Comparison of ENCODE assay signal across 1 cellular context in genomic region chr20:62293111-62293784, GRCh38.
A peak's percentile ranks its signal among the peaks of the same experiment; 100 is the strongest.
TF ChIP-seq lines count a peak whose summit lies in the region.

No MANE protein-coding gene starts in this region.

TF ChIP-seq in K562, 482 proteins besides CTCF, POLR2A, EP300 and RAD21:
- TF ChIP-seq TFE3 (CRISPR knock-in tag; IDR thresholded peaks at IDR 0.05) (peak; percentile 16; the same call in 1 of the 2 replicates), ZNF707 (CRISPR knock-in tag; conservative IDR thresholded peaks at IDR 0.05) (no peak), LCOR (CRISPR knock-in tag; IDR thresholded peaks at IDR 0.05) (no peak), SRF (CRISPR knock-in tag; IDR thresholded peaks at IDR 0.05) (no peak)
